ENCODE assay signal across 1 cellular context in the genomic region with DNA sequence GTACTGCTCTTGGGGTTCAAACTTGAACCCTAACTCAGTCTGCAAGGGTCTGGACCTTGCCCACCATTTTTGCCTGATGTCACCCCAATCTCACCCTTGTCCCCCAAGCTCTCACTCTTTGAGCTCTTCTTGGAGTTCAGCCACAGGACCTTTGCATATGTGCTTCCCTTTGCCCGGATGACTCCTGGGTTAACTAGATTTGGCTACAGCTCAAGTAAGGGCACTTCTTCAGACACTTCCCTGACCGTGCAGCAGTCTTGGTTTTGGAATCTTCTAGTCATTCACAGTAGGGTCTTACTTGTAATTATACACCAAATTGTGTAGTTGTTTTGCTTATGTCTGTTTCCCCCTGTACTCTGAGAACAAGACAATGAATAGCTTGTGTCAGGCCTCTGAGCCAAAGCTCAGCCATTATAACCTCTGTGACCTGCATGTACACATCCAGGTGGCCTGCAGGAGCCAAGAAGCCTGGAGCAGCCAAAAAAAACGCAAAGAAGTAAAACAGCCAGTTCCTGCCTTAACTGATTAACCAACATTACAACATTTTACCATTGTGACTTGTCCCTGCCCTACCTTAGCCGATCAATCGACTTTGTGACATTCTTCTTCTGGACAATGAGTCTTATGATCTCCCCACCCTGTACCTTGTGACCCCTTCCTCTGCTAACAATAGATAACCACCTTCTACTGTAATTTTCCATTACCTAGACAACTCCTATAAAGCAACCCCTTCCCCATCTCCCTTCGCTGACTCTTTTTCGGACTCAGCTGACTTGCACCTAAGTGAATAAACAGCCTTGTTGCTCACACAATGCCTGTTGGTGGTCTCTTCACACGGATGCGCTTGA.
TF ChIP-seq lines count a peak whose summit lies in the region.

No MANE protein-coding gene starts in this region.

TF ChIP-seq in HepG2, 621 proteins besides CTCF, POLR2A, EP300 and RAD21 (continued from another document and continues in another):
- TF ChIP-seq, protein P1, sequence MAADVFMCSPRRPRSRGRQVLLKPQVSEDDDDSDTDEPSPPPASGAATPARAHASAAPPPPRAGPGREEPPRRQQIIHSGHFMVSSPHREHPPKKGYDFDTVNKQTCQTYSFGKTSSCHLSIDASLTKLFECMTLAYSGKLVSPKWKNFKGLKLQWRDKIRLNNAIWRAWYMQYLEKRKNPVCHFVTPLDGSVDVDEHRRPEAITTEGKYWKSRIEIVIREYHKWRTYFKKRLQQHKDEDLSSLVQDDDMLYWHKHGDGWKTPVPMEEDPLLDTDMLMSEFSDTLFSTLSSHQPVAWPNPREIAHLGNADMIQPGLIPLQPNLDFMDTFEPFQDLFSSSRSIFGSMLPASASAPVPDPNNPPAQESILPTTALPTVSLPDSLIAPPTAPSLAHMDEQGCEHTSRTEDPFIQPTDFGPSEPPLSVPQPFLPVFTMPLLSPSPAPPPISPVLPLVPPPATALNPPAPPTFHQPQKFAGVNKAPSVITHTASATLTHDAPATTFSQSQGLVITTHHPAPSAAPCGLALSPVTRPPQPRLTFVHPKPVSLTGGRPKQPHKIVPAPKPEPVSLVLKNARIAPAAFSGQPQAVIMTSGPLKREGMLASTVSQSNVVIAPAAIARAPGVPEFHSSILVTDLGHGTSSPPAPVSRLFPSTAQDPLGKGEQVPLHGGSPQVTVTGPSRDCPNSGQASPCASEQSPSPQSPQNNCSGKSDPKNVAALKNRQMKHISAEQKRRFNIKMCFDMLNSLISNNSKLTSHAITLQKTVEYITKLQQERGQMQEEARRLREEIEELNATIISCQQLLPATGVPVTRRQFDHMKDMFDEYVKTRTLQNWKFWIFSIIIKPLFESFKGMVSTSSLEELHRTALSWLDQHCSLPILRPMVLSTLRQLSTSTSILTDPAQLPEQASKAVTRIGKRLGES (CRISPR knock-in tag; IDR thresholded peaks at IDR 0.05; ENCODE audit: borderline replicate concordance), result no peak
- TF ChIP-seq GTF3A (CRISPR knock-in tag; conservative IDR thresholded peaks at IDR 0.05), result no peak
- no peak for TF ChIP-seq POLR2G (IDR thresholded peaks at IDR 0.05; ENCODE audit: low read depth, low read length)
- peak; percentile 14 for TF ChIP-seq U2AF1 (optimal IDR thresholded peaks at IDR 0.05; ENCODE audit: low read depth, low read length)
- TF ChIP-seq, protein P2, sequence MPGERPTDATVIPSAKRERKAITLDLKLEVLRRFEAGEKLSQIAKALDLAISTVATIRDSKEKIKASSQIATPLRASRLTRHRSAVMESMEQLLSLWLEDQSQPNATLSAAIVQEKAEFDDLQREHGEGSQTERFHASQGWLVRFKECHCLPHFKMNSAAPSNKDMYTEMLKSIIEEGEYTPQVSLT (CRISPR knock-in tag; IDR thresholded peaks at IDR 0.05; ENCODE audit: borderline replicate concordance, low read depth), result no peak
- TF ChIP-seq ZNF24 (IDR thresholded peaks at IDR 0.05), result no peak
- TF ChIP-seq MEIS2 (CRISPR knock-in tag; IDR thresholded peaks at IDR 0.05), result peak; percentile 26; the same call in 1 of the 2 replicates
- TF ChIP-seq ZNF878 (CRISPR knock-in tag; IDR thresholded peaks at IDR 0.05), result no peak
- TF ChIP-seq PTBP1 (IDR thresholded peaks at IDR 0.05; ENCODE audit: low read depth, low read length, poor library complexity, severe bottlenecking), result no peak
- no peak for TF ChIP-seq ZSCAN20 (CRISPR knock-in tag; IDR thresholded peaks at IDR 0.05; ENCODE audit: borderline replicate concordance)
- TF ChIP-seq RFX3 (CRISPR knock-in tag; IDR thresholded peaks at IDR 0.05), result no peak
- TF ChIP-seq JUN (CRISPR knock-in tag; IDR thresholded peaks at IDR 0.05), result no peak
- TF ChIP-seq ZNF788 (CRISPR knock-in tag; IDR thresholded peaks at IDR 0.05; ENCODE audit: borderline replicate concordance), result peak; percentile 30; the same call in 1 of the 2 replicates
- TF ChIP-seq ZNF441 (CRISPR knock-in tag; IDR thresholded peaks at IDR 0.05; ENCODE audit: borderline replicate concordance), result no peak
- TF ChIP-seq, protein P3, sequence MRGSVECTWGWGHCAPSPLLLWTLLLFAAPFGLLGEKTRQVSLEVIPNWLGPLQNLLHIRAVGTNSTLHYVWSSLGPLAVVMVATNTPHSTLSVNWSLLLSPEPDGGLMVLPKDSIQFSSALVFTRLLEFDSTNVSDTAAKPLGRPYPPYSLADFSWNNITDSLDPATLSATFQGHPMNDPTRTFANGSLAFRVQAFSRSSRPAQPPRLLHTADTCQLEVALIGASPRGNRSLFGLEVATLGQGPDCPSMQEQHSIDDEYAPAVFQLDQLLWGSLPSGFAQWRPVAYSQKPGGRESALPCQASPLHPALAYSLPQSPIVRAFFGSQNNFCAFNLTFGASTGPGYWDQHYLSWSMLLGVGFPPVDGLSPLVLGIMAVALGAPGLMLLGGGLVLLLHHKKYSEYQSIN (CRISPR knock-in tag; IDR thresholded peaks at IDR 0.05; ENCODE audit: borderline replicate concordance), result no peak
- TF ChIP-seq ZKSCAN8 (CRISPR knock-in tag; IDR thresholded peaks at IDR 0.05; ENCODE audit: borderline replicate concordance), result no peak
- TF ChIP-seq ZSCAN22 (CRISPR knock-in tag; IDR thresholded peaks at IDR 0.05), result no peak
- TF ChIP-seq, protein P4, sequence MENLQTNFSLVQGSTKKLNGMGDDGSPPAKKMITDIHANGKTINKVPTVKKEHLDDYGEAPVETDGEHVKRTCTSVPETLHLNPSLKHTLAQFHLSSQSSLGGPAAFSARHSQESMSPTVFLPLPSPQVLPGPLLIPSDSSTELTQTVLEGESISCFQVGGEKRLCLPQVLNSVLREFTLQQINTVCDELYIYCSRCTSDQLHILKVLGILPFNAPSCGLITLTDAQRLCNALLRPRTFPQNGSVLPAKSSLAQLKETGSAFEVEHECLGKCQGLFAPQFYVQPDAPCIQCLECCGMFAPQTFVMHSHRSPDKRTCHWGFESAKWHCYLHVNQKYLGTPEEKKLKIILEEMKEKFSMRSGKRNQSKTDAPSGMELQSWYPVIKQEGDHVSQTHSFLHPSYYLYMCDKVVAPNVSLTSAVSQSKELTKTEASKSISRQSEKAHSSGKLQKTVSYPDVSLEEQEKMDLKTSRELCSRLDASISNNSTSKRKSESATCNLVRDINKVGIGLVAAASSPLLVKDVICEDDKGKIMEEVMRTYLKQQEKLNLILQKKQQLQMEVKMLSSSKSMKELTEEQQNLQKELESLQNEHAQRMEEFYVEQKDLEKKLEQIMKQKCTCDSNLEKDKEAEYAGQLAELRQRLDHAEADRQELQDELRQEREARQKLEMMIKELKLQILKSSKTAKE (CRISPR knock-in tag; IDR thresholded peaks at IDR 0.05; ENCODE audit: borderline replicate concordance), result no peak
- TF ChIP-seq SRSF1 (optimal IDR thresholded peaks at IDR 0.05; ENCODE audit: low read depth, low read length), result no peak
- TF ChIP-seq SATB2 (CRISPR knock-in tag; IDR thresholded peaks at IDR 0.05), result no peak
- TF ChIP-seq, protein P5, sequence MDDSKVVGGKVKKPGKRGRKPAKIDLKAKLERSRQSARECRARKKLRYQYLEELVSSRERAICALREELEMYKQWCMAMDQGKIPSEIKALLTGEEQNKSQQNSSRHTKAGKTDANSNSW (CRISPR knock-in tag; IDR thresholded peaks at IDR 0.05; ENCODE audit: borderline replicate concordance), result peak; percentile 55; the same call in 1 of the 2 replicates
- TF ChIP-seq, protein P6, sequence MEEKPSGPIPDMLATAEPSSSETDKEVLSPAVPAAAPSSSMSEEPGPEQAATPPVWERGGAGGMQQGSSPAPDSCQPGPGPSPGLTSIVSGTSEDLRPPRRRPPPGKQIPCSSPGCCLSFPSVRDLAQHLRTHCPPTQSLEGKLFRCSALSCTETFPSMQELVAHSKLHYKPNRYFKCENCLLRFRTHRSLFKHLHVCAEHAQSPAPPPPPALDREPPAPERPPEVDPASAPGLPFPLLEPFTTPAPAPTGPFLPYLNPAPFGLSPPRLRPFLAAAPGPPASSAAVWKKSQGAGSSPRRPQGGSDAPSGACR (CRISPR knock-in tag; IDR thresholded peaks at IDR 0.05), result no peak; the same call in 1 of the 2 replicates
- TF ChIP-seq, protein P7, sequence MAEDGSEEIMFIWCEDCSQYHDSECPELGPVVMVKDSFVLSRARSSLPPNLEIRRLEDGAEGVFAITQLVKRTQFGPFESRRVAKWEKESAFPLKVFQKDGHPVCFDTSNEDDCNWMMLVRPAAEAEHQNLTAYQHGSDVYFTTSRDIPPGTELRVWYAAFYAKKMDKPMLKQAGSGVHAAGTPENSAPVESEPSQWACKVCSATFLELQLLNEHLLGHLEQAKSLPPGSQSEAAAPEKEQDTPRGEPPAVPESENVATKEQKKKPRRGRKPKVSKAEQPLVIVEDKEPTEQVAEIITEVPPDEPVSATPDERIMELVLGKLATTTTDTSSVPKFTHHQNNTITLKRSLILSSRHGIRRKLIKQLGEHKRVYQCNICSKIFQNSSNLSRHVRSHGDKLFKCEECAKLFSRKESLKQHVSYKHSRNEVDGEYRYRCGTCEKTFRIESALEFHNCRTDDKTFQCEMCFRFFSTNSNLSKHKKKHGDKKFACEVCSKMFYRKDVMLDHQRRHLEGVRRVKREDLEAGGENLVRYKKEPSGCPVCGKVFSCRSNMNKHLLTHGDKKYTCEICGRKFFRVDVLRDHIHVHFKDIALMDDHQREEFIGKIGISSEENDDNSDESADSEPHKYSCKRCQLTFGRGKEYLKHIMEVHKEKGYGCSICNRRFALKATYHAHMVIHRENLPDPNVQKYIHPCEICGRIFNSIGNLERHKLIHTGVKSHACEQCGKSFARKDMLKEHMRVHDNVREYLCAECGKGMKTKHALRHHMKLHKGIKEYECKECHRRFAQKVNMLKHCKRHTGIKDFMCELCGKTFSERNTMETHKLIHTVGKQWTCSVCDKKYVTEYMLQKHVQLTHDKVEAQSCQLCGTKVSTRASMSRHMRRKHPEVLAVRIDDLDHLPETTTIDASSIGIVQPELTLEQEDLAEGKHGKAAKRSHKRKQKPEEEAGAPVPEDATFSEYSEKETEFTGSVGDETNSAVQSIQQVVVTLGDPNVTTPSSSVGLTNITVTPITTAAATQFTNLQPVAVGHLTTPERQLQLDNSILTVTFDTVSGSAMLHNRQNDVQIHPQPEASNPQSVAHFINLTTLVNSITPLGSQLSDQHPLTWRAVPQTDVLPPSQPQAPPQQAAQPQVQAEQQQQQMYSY (CRISPR knock-in tag; IDR thresholded peaks at IDR 0.05), result no peak
- TF ChIP-seq, protein P8, sequence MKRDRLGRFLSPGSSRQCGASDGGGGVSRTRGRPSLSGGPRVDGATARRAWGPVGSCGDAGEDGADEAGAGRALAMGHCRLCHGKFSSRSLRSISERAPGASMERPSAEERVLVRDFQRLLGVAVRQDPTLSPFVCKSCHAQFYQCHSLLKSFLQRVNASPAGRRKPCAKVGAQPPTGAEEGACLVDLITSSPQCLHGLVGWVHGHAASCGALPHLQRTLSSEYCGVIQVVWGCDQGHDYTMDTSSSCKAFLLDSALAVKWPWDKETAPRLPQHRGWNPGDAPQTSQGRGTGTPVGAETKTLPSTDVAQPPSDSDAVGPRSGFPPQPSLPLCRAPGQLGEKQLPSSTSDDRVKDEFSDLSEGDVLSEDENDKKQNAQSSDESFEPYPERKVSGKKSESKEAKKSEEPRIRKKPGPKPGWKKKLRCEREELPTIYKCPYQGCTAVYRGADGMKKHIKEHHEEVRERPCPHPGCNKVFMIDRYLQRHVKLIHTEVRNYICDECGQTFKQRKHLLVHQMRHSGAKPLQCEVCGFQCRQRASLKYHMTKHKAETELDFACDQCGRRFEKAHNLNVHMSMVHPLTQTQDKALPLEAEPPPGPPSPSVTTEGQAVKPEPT (CRISPR knock-in tag; IDR thresholded peaks at IDR 0.05; ENCODE audit: low read depth), result no peak
- no peak for TF ChIP-seq GPN1 (CRISPR knock-in tag; IDR thresholded peaks at IDR 0.05; ENCODE audit: borderline replicate concordance)
- no peak for TF ChIP-seq NFE2 (CRISPR knock-in tag; IDR thresholded peaks at IDR 0.05)
- TF ChIP-seq AGO1 (IDR thresholded peaks at IDR 0.05; ENCODE audit: low read depth, low read length, poor library complexity, severe bottlenecking), result no peak
- no peak for TF ChIP-seq ZNF432 (CRISPR knock-in tag; IDR thresholded peaks at IDR 0.05; ENCODE audit: borderline replicate concordance)
- TF ChIP-seq, protein P9, sequence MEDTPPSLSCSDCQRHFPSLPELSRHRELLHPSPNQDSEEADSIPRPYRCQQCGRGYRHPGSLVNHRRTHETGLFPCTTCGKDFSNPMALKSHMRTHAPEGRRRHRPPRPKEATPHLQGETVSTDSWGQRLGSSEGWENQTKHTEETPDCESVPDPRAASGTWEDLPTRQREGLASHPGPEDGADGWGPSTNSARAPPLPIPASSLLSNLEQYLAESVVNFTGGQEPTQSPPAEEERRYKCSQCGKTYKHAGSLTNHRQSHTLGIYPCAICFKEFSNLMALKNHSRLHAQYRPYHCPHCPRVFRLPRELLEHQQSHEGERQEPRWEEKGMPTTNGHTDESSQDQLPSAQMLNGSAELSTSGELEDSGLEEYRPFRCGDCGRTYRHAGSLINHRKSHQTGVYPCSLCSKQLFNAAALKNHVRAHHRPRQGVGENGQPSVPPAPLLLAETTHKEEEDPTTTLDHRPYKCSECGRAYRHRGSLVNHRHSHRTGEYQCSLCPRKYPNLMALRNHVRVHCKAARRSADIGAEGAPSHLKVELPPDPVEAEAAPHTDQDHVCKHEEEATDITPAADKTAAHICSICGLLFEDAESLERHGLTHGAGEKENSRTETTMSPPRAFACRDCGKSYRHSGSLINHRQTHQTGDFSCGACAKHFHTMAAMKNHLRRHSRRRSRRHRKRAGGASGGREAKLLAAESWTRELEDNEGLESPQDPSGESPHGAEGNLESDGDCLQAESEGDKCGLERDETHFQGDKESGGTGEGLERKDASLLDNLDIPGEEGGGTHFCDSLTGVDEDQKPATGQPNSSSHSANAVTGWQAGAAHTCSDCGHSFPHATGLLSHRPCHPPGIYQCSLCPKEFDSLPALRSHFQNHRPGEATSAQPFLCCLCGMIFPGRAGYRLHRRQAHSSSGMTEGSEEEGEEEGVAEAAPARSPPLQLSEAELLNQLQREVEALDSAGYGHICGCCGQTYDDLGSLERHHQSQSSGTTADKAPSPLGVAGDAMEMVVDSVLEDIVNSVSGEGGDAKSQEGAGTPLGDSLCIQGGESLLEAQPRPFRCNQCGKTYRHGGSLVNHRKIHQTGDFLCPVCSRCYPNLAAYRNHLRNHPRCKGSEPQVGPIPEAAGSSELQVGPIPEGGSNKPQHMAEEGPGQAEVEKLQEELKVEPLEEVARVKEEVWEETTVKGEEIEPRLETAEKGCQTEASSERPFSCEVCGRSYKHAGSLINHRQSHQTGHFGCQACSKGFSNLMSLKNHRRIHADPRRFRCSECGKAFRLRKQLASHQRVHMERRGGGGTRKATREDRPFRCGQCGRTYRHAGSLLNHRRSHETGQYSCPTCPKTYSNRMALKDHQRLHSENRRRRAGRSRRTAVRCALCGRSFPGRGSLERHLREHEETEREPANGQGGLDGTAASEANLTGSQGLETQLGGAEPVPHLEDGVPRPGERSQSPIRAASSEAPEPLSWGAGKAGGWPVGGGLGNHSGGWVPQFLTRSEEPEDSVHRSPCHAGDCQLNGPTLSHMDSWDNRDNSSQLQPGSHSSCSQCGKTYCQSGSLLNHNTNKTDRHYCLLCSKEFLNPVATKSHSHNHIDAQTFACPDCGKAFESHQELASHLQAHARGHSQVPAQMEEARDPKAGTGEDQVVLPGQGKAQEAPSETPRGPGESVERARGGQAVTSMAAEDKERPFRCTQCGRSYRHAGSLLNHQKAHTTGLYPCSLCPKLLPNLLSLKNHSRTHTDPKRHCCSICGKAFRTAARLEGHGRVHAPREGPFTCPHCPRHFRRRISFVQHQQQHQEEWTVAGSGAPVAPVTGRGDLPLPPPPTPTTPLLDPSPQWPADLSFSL (CRISPR knock-in tag; IDR thresholded peaks at IDR 0.05), result no peak
- no peak for TF ChIP-seq ZNF253 (CRISPR knock-in tag; IDR thresholded peaks at IDR 0.05; ENCODE audit: borderline replicate concordance)
- no peak for TF ChIP-seq ZNF776 (CRISPR knock-in tag; IDR thresholded peaks at IDR 0.05)
- no peak for TF ChIP-seq ETV6 (CRISPR knock-in tag; conservative IDR thresholded peaks at IDR 0.05)
- peak; percentile 51; the same call in 1 of the 2 replicates for TF ChIP-seq ZNF124 (CRISPR knock-in tag; IDR thresholded peaks at IDR 0.05)
- TF ChIP-seq NFYC (CRISPR knock-in tag; IDR thresholded peaks at IDR 0.05), result no peak
- no peak for TF ChIP-seq TCF12 (IDR thresholded peaks at IDR 0.05)
- no peak for TF ChIP-seq TCF12 (CRISPR knock-in tag; IDR thresholded peaks at IDR 0.05)
- no peak for TF ChIP-seq ZFP37 (CRISPR knock-in tag; IDR thresholded peaks at IDR 0.05; ENCODE audit: borderline replicate concordance)
